Comparison of ENCODE assay signal across 12 cellular contexts in genomic region chr1:50110084-50110615, GRCh38. TPM values are rescaled to one million over a fixed set of nuclear protein-coding genes. Genes with fewer than 3 reads are reported as not detected.
DNase-seq lines count a peak whose midpoint lies in the region; ATAC-seq lines count a peak whose summit lies in the region.
"Had no signal": no experiment of that assay in that cellular context is flagged by ENCODE, and none has a peak within 500 bp of the region (broad histone marks: within the 10 kb centered on the region; RNA-seq: fewer than 3 reads in every experiment).

No MANE protein-coding gene starts in this region.

- H3K4me3 Mint-ChIP-seq in T-cell = peak overlapping the region; percentile 35 to 79 (median 47)
- H3K4me3 Mint-ChIP-seq: mesothelial cell of epicardium had no signal

- CTCF ChIA-PET in T-cell (lab: Charles Lee) = no interaction called here

- DNase-seq in DMS53 (lab: John Stamatoyannopoulos, UW) = peak; percentile 79
- DNase-seq in DMS53 treated with DMSO at 0.1 percent for 48 hours (lab: John Stamatoyannopoulos, UW; ENCODE audit: unreplicated experiment) = no peak
- peak; percentile 38 for DNase-seq in KBM-7
- DNase-seq in T-cell = no peak
- DNase-seq in mesendoderm = no peak
- DNase-seq in ACHN = no peak
- DNase-seq in SW480 (ENCODE audit: low spot score) = no peak
- DNase-seq: activated CD8-positive, alpha-beta memory T cell treated with anti-CD3 and anti-CD28 coated beads, Interleukin-2, amount 50 U/mL, for 48 hours had no signal

- no peaks in the 10 kb centered on the region for H3K27me3 ChIP-seq in mesendoderm (ENCODE audit: insufficient read depth, low read length, poor library complexity)

- no peaks in the 10 kb centered on the region for H3K4me1 ChIP-seq in mesendoderm (ENCODE audit: control insufficient read depth, low read depth, low read length)

- no peak overlapping the region for H2BK15ac ChIP-seq in mesendoderm (replicated peaks; ENCODE audit: low read depth)

- no peaks in the 10 kb centered on the region for H3K36me3 Mint-ChIP-seq in T-cell
- H3K36me3 Mint-ChIP-seq: mesothelial cell of epicardium had no signal

- H2BK120ac ChIP-seq in mesendoderm (ENCODE audit: low read depth, low read length) = no peak overlapping the region

- no peak overlapping the region for H3K23ac ChIP-seq in mesendoderm (ENCODE audit: low read length)

- in situ Hi-C loops in KBM-7 (cut with MboI; ENCODE audit: low pct_unique_long_range_greater_than_20kb, low sequenced_read_pairs) = no loop called here
- in situ Hi-C loops in ACHN (cut with HindIII; ENCODE audit: low pct_ligation_motif_present, low pct_unique_long_range_greater_than_20kb, low sequenced_read_pairs) = no loop called here

- no peak overlapping the region for H3K56ac ChIP-seq in mesendoderm (ENCODE audit: low read length)

- no peak overlapping the region for H2AK5ac ChIP-seq in mesendoderm (ENCODE audit: low read length)

- peak overlapping the region in 1 of 2 donors; percentile 1 for H3K27ac Mint-ChIP-seq in T-cell
- H3K27ac Mint-ChIP-seq: mesothelial cell of epicardium had no signal

- H2BK5ac ChIP-seq in mesendoderm (ENCODE audit: low read length) = no peak overlapping the region

- no peak overlapping the region for H3K4me3 ChIP-seq in mesendoderm (ENCODE audit: low read length)

- no peaks in the 10 kb centered on the region for H3K9me3 Mint-ChIP-seq in T-cell

- no peak overlapping the region for H4K8ac ChIP-seq in mesendoderm (ENCODE audit: low read depth, low read length)

- no peaks in the 10 kb centered on the region for H3K36me3 ChIP-seq in mesendoderm (ENCODE audit: control insufficient read depth, insufficient read depth, low read length)

- H3K18ac ChIP-seq in mesendoderm (ENCODE audit: low read length) = no peak overlapping the region

- POLR2A ChIA-PET in T-cell (lab: Charles Lee) = no interaction called here

- no peak for ATAC-seq in T-cell (replicated peaks in 1 of 4)
- ATAC-seq in HG03457 (IDR thresholded peaks at IDR 0.05; ENCODE audit: unreplicated experiment) = no peak

- peaks cover 49 to 62% of the 10 kb centered on the region in 2 donors for H3K27me3 Mint-ChIP-seq in T-cell

- H3K4me1 Mint-ChIP-seq in T-cell = peaks cover 20 to 23% (median 21%) of the 10 kb centered on the region in 3 donors
- H3K4me1 Mint-ChIP-seq: mesothelial cell of epicardium had no signal

- no peak overlapping the region for H3K4me2 ChIP-seq in mesendoderm (ENCODE audit: low read length)

- H3K27ac ChIP-seq in mesendoderm (ENCODE audit: low read depth, low read length) = peak overlapping the region; percentile 34

- H3K79me2 ChIP-seq in mesendoderm (ENCODE audit: control insufficient read depth, insufficient read depth, low read length) = no peaks in the 10 kb centered on the region

- no peak overlapping the region for H3K9ac ChIP-seq in mesendoderm (ENCODE audit: low read length)

- no peak overlapping the region for H4K5ac ChIP-seq in mesendoderm (ENCODE audit: low read length)

- no peaks in the 10 kb centered on the region for H3K79me1 ChIP-seq in mesendoderm (ENCODE audit: low read length)

- no CpG with 5 or more reads among the region's 12 CpGs for WGBS in mesendoderm (ENCODE audit: extremely low coverage, insufficient coverage, low lambda C conversion rate)

- no peak overlapping the region for H3K4ac ChIP-seq in mesendoderm (ENCODE audit: low read depth, low read length)

RNA-seq across cellular contexts. Expression of gene ELAVL4, which starts 1.4 kb away (rescaled TPM):
- not detected for total RNA-seq in T-cell
- 1.8 TPM for polyA plus RNA-seq in mesendoderm (2013, experiment 1 of 2)
- polyA plus RNA-seq in mesendoderm (2013, experiment 2 of 2) = 2.0 TPM
- total RNA-seq: dermis microvascular lymphatic vessel endothelial cell; mesothelial cell of epicardium; T-helper 2 cell treated with Interferon-gamma antibody and Interleukin-4, amounts not matched to agents 100 ng/mL and 5 ng/mL, for 36 hours had no signal

Comparison
In these comparisons a context has a peak if more than half of its experiments do, and no peak if none do; other contexts are left out.
1. DNase-seq: peak in DMS53 (single experiment) and KBM-7 (single experiment); none in DMS53 treated with DMSO at 0.1 percent for 48 hours (single experiment), T-cell (0 of 34), mesendoderm (single experiment), ACHN (single experiment) and SW480 (single experiment).